Comparison of ENCODE assay signal across 8 cellular contexts in genomic region chr20:19692685-19693119, GRCh38.
DNase-seq lines count a peak whose midpoint lies in the region; ATAC-seq and FAIRE-seq lines count a peak whose summit lies in the region.

No MANE protein-coding gene starts in this region.

- no peaks in the 10 kb centered on the region for H3K27me3 ChIP-seq in HUES64 (ENCODE audit: insufficient read depth, low read length)
- no peaks in the 10 kb centered on the region for H3K27me3 ChIP-seq in iPS DF 6.9 (ENCODE audit: control insufficient read depth, insufficient read depth, low read length)
- H3K27me3 ChIP-seq in small intestine (ENCODE audit: control insufficient read depth in 2 of 2, insufficient read depth in 2 of 2, low read length in 2 of 2), result no peaks in the 10 kb centered on the region

- H3K9ac ChIP-seq in HUES64 (ENCODE audit: low read depth, low read length), result no peak overlapping the region

- H3K4me3 ChIP-seq in HUES64 (ENCODE audit: low read length) (0 out of 2 replicates have a peak overlapping the region, but pooled peaks have one; percentile 19), iPS DF 6.9 (ENCODE audit: low read length) (no peak overlapping the region), small intestine (ENCODE audit: low read depth in 1 of 2, low read length in 2 of 2) (no peak overlapping the region)

- 10% methylated on average over 15 of the region's 15 CpGs for WGBS in HUES64
- WGBS in iPS DF 6.9 (ENCODE audit: insufficient coverage, insufficient read length), result no CpG with 5 or more reads among the region's 15 CpGs
- WGBS in small intestine, 3 donors, result 3 to 8% (median 7%) methylated on average over 15 of the region's 15 CpGs

- ATAC-seq in HG03460 (IDR thresholded peaks at IDR 0.05; ENCODE audit: unreplicated experiment) (no peak), HG03565 (IDR thresholded peaks at IDR 0.05; ENCODE audit: unreplicated experiment) (no peak)

- no peaks in the 10 kb centered on the region for H3K4me1 ChIP-seq in HUES64 (ENCODE audit: insufficient read depth, low read length)
- H3K4me1 ChIP-seq in iPS DF 6.9 (ENCODE audit: control insufficient read depth, insufficient read depth, low read length), result no peaks in the 10 kb centered on the region
- H3K4me1 ChIP-seq in small intestine (ENCODE audit: control insufficient read depth in 2 of 2, insufficient read depth in 1 of 2, low read depth in 1 of 2, low read length in 1 of 2), result peaks cover 0 to 2% of the 10 kb centered on the region in 2 donors

- H3K27ac ChIP-seq in HUES64 (ENCODE audit: low read depth, low read length) (no peak overlapping the region), iPS DF 6.9 (ENCODE audit: low read length) (no peak overlapping the region), small intestine (ENCODE audit: low read depth in 1 of 2, low read length in 1 of 2) (no peak overlapping the region)

- H3K36me3 ChIP-seq in HUES64 (ENCODE audit: insufficient read depth, low read length) (no peaks in the 10 kb centered on the region), iPS DF 6.9 (ENCODE audit: control insufficient read depth, insufficient read depth, low read length) (no peaks in the 10 kb centered on the region), small intestine (ENCODE audit: control insufficient read depth in 2 of 2, insufficient read depth in 2 of 2, low read length in 2 of 2) (no peaks in the 10 kb centered on the region)

- no peak for FAIRE-seq in small intestine (lab: Jason Lieb, UNC)

- H3K9me3 ChIP-seq in HUES64 (ENCODE audit: insufficient read depth, low read depth, low read length) (no peaks in the 10 kb centered on the region), iPS DF 6.9 (ENCODE audit: control insufficient read depth, insufficient read depth, low read length) (no peaks in the 10 kb centered on the region), small intestine (ENCODE audit: control insufficient read depth, low read depth) (no peaks in the 10 kb centered on the region)

- DNase-seq in COR-L47 (lab: John Stamatoyannopoulos, UW), result peak; percentile 16
- peak; percentile 46 for DNase-seq in SW480 (ENCODE audit: low spot score)
- peak; percentile 71 for DNase-seq in astrocyte of the hippocampus (ENCODE audit: low read depth, low spot score)
- peak; percentile 16 for DNase-seq in iPS DF 6.9 (ENCODE audit: low read depth, low spot score)
- peak; percentile 47 for DNase-seq in small intestine

Comparison
In these comparisons a context has a peak if more than half of its experiments do, and no peak if none do; other contexts are left out.
1. DNase-seq: peak in every context shown above with its lines; median percentile 71 in astrocyte of the hippocampus; 47 in small intestine; 46 in SW480; 16 in COR-L47; 16 in iPS DF 6.9.